Comparison of ENCODE assay signal across 8 cellular contexts in the genomic region with DNA sequence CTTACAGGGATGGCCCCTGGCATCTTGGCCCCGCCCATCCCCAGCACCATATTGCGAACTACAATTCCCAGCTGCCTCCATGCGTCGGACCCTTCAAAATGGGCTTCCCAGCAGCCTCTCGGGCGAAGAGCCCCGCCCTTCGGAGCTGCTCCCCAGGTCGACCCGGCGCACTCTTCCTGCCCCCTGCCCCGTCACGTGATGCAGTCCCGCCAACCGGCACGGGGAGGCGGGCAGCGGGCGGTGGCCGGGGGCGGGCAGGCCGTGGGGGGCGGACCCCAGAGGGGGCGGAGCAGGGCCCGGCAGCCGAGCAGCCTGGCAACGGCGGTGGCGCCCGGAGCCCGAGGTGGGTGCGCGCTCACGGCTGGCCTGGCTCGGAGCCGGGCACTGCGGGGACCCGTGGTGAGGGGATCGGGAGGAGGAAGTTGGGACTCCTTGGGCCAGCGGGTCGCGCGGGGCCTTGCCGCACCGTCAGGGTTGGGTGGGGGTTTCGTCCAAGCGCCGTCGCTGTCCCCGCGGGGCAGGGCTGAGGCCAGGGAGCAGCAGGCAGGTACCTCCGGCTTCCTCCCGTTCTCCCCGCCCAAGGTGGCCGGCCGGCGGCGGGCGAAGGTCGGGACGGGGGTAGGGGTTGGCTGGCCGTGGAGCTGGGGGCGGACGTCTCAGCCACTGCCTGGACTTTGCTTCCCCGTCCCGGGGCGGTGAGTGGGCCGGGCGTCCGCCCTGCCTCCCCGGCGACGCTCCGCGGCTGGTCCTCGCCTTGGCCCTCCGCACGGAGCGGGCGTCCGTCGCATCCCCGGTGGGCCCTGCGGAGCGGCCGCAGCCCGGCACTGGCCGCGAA. TPM values are rescaled to one million over a fixed set of nuclear protein-coding genes. Genes with fewer than 3 reads are reported as not detected.
A peak's percentile ranks its signal among the peaks of the same experiment; 100 is the strongest.
DNase-seq lines count a peak whose midpoint lies in the region; ATAC-seq and TF ChIP-seq lines count a peak whose summit lies in the region.

A gene (plus strand): TSS at position 302 of the 835 bp plus-strand sequence. CDS start 23,994 bp downstream, outside the sequence.

- H3K27me3 Mint-ChIP-seq in activated CD4-positive, alpha-beta T cell treated with anti-CD3 and anti-CD28 coated beads, Interleukin-2, amount 10 ng/mL, durations not matched to agents 7 days and 5 days = no peaks in the 10 kb centered on the region

- POLR2A ChIA-PET in activated CD4-positive, alpha-beta T cell treated with anti-CD3 and anti-CD28 coated beads, Interleukin-2, amount 10 ng/mL, durations not matched to agents 7 days and 5 days (lab: Charles Lee) = no interaction called here

- peaks cover 3% of the 10 kb centered on the region for H3K36me3 Mint-ChIP-seq in activated CD4-positive, alpha-beta T cell treated with anti-CD3 and anti-CD28 coated beads, Interleukin-2, amount 10 ng/mL, durations not matched to agents 7 days and 5 days (ENCODE audit: low read depth)

- ATAC-seq in GM19372 (IDR thresholded peaks at IDR 0.05; ENCODE audit: low read depth, unreplicated experiment) = peak; percentile 84
- peak; percentile 93 for ATAC-seq in HG03521 (IDR thresholded peaks at IDR 0.05; ENCODE audit: unreplicated experiment)

- CTCF ChIA-PET in activated CD4-positive, alpha-beta T cell treated with anti-CD3 and anti-CD28 coated beads, Interleukin-2, amount 10 ng/mL, durations not matched to agents 7 days and 5 days (lab: Charles Lee) = no interaction called here

- peaks cover 35% of the 10 kb centered on the region for H3K4me1 Mint-ChIP-seq in activated CD4-positive, alpha-beta T cell treated with anti-CD3 and anti-CD28 coated beads, Interleukin-2, amount 10 ng/mL, durations not matched to agents 7 days and 5 days

- no peaks in the 10 kb centered on the region for H3K9me3 Mint-ChIP-seq in activated CD4-positive, alpha-beta T cell treated with anti-CD3 and anti-CD28 coated beads, Interleukin-2, amount 10 ng/mL, durations not matched to agents 7 days and 5 days

- DNase-seq in C1 segment of cervical spinal cord (lab: John Stamatoyannopoulos, UW) (peak; percentile 59 to 93 (median 84)), NCI-H69 (lab: John Stamatoyannopoulos, UW) (peak; percentile 92), coronary artery (ENCODE audit: low spot score) (peak; percentile 95)
- peak; percentile 92 for DNase-seq in activated CD4-positive, alpha-beta T cell treated with anti-CD3 and anti-CD28 coated beads, Interleukin-2, amount 10 ng/mL, durations not matched to agents 7 days and 5 days
- DNase-seq in stimulated activated CD4-positive, alpha-beta T cell treated with anti-CD3 and anti-CD28 coated beads, Interleukin-1b, Interleukin-23, amount 100 ng/mL, for 24 hours (ENCODE audit: low read depth in 4 of 4, low spot score in 1 of 4) = peak; percentile 63 to 84 (median 76)

- H3K27ac ChIP-seq in coronary artery (peak within 1 kb of the TSS; percentile 85 to 95), layer of hippocampus (ENCODE audit: low read depth, low read length) (peak within 1 kb of the TSS; percentile 77)

- H3K4me3 Mint-ChIP-seq in activated CD4-positive, alpha-beta T cell treated with anti-CD3 and anti-CD28 coated beads, Interleukin-2, amount 10 ng/mL, durations not matched to agents 7 days and 5 days = peak within 1 kb of the TSS; percentile 86

- no peak for TF ChIP-seq CTCF in coronary artery (IDR thresholded peaks at IDR 0.05)

- peak within 1 kb of the TSS; percentile 90 for H3K27ac Mint-ChIP-seq in activated CD4-positive, alpha-beta T cell treated with anti-CD3 and anti-CD28 coated beads, Interleukin-2, amount 10 ng/mL, durations not matched to agents 7 days and 5 days

- H3K27me3 ChIP-seq in layer of hippocampus (ENCODE audit: control insufficient read depth, insufficient read depth, low read length) = no peaks in the 10 kb centered on the region

- peak within 1 kb of the TSS; percentile 87 for H3K4me3 ChIP-seq in coronary artery

RNA-seq across cellular contexts. Expression of the gene that starts here (rescaled TPM):
- 10 to 100 TPM; 36.5 to 50.6 TPM for total RNA-seq in activated CD4-positive, alpha-beta T cell treated with anti-CD3 and anti-CD28 coated beads, Interleukin-2, amount 10 ng/mL, durations not matched to agents 7 days and 5 days

Comparison
In these comparisons a context has a peak if more than half of its experiments do, and no peak if none do; other contexts are left out.
1. Peak in every context shown above with its lines: DNase-seq, ATAC-seq, H3K4me3 ChIP-seq and H3K27ac ChIP-seq.